ENCODE assay signal across 8 cellular contexts in genomic region chr15:90201150-90201943, GRCh38. TPM values are rescaled to one million over a fixed set of nuclear protein-coding genes. Genes with fewer than 3 reads are reported as not detected.
DNase-seq lines count a peak whose midpoint lies in the region; ATAC-seq and TF ChIP-seq lines count a peak whose summit lies in the region.

A gene with protein sequence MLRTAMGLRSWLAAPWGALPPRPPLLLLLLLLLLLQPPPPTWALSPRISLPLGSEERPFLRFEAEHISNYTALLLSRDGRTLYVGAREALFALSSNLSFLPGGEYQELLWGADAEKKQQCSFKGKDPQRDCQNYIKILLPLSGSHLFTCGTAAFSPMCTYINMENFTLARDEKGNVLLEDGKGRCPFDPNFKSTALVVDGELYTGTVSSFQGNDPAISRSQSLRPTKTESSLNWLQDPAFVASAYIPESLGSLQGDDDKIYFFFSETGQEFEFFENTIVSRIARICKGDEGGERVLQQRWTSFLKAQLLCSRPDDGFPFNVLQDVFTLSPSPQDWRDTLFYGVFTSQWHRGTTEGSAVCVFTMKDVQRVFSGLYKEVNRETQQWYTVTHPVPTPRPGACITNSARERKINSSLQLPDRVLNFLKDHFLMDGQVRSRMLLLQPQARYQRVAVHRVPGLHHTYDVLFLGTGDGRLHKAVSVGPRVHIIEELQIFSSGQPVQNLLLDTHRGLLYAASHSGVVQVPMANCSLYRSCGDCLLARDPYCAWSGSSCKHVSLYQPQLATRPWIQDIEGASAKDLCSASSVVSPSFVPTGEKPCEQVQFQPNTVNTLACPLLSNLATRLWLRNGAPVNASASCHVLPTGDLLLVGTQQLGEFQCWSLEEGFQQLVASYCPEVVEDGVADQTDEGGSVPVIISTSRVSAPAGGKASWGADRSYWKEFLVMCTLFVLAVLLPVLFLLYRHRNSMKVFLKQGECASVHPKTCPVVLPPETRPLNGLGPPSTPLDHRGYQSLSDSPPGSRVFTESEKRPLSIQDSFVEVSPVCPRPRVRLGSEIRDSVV (plus strand): TSS chr15:90201330. CDS start chr15:90201579, 249 bp downstream.

- H3K9me3 ChIP-seq in colonic mucosa (no peaks in the 10 kb centered on the region), left lung (no peaks in the 10 kb centered on the region)

- no peaks in the 10 kb centered on the region for H3K36me3 Mint-ChIP-seq in activated CD4-positive, alpha-beta T cell treated with anti-CD3 and anti-CD28 coated beads for 36 hours (ENCODE audit: low read depth)

- peak; percentile 74 for ATAC-seq in HG02884 (IDR thresholded peaks at IDR 0.05; ENCODE audit: unreplicated experiment)
- ATAC-seq in activated CD4-positive, alpha-beta T cell treated with anti-CD3 and anti-CD28 coated beads for 36 hours: peak; percentile 93
- ATAC-seq in left lung: peak; percentile 93

- peaks cover 16% of the 10 kb centered on the region for H3K4me1 ChIP-seq in colonic mucosa
- H3K4me1 ChIP-seq in left lung: peaks cover 14 to 64% of the 10 kb centered on the region in 2 donors

- no peaks in the 10 kb centered on the region for H3K9me3 Mint-ChIP-seq in activated CD4-positive, alpha-beta T cell treated with anti-CD3 and anti-CD28 coated beads for 36 hours (ENCODE audit: low read depth)

- DNase-seq in SIG-M5 treated with dmso at 0.1 percent for 504 hours (lab: John Stamatoyannopoulos, UW; ENCODE audit: unreplicated experiment) (peak; percentile 61), SIG-M5 (lab: John Stamatoyannopoulos, UW) (no peak), NCI-H2171 (lab: John Stamatoyannopoulos, UW) (peak; percentile 62), colonic mucosa (peak; percentile 83), left lung (peak; percentile 82 to 98)
- peak; percentile 81 for DNase-seq in activated CD4-positive, alpha-beta T cell treated with anti-CD3 and anti-CD28 coated beads for 36 hours
- DNase-seq in stimulated activated CD4-positive, alpha-beta T cell treated with anti-CD3 and anti-CD28 coated beads, Interleukin-2, amount 100 ng/mL, for 4 hours (ENCODE audit: low read depth): peak; percentile 49

- peak within 1 kb of the TSS; percentile 77 for H3K27ac Mint-ChIP-seq in activated CD4-positive, alpha-beta T cell treated with anti-CD3 and anti-CD28 coated beads for 36 hours

- POLR2A ChIA-PET in activated CD4-positive, alpha-beta T cell treated with anti-CD3 and anti-CD28 coated beads for 36 hours (lab: Charles Lee): interaction anchor here (0.6 to 1.7 kb wide), 4 partner anchors 10 to 195 kb away, joined by 4 to 5 read pairs (median 4); partner anchors contain the start of genes CIB1 and GDPGP1

- intact Hi-C loops in activated CD4-positive, alpha-beta T cell treated with anti-CD3 and anti-CD28 coated beads for 36 hours (cut with DNase I, micrococcal nuclease): loop anchor here (1.0 to 2.0 kb wide), 4 partner anchors 16 to 63 kb away; partner anchors contain the start of gene NGRN (in 1 of the 2)
- intact Hi-C loops in colonic mucosa (cut with DNase I) (no loop called here), left lung (cut with DNase I) (no loop called here)

- H3K27ac ChIP-seq in colonic mucosa: peak within 1 kb of the TSS; percentile 81
- peak within 1 kb of the TSS; percentile 74 for H3K27ac ChIP-seq in left lung

- H3K27me3 Mint-ChIP-seq in activated CD4-positive, alpha-beta T cell treated with anti-CD3 and anti-CD28 coated beads for 36 hours: no peaks in the 10 kb centered on the region

- H3K9ac ChIP-seq in colonic mucosa (ENCODE audit: low read depth in 2 of 2, low read length in 2 of 2): peak within 1 kb of the TSS; percentile 89 to 97

- peak within 1 kb of the TSS; percentile 78 for H3K4me3 Mint-ChIP-seq in activated CD4-positive, alpha-beta T cell treated with anti-CD3 and anti-CD28 coated beads for 36 hours

- H3K36me3 ChIP-seq in colonic mucosa (no peaks in the 10 kb centered on the region), left lung (peaks cover 0 to 22% of the 10 kb centered on the region in 2 donors)

- no peak for TF ChIP-seq CTCF in colonic mucosa (IDR thresholded peaks at IDR 0.05)
- no peak for TF ChIP-seq CTCF in left lung (IDR thresholded peaks at IDR 0.05)

- H3K27me3 ChIP-seq in colonic mucosa (no peaks in the 10 kb centered on the region), left lung (no peaks in the 10 kb centered on the region)

- peaks cover 9% of the 10 kb centered on the region for H3K4me1 Mint-ChIP-seq in activated CD4-positive, alpha-beta T cell treated with anti-CD3 and anti-CD28 coated beads for 36 hours

- H3K4me3 ChIP-seq in colonic mucosa: peak within 1 kb of the TSS; percentile 93
- peak within 1 kb of the TSS; percentile 72 to 94 for H3K4me3 ChIP-seq in left lung

- CTCF ChIA-PET in activated CD4-positive, alpha-beta T cell treated with anti-CD3 and anti-CD28 coated beads for 36 hours (lab: Charles Lee): interaction anchor here (0.6 to 1.8 kb wide), 9 partner anchors 15 to 419 kb away, joined by 3 to 9 read pairs (median 3); partner anchors contain the start of genes CIB1, GDPGP1 and TTLL13

RNA-seq across cellular contexts. Expression of the gene that starts here (rescaled TPM):
- total RNA-seq in activated CD4-positive, alpha-beta T cell treated with anti-CD3 and anti-CD28 coated beads for 36 hours: 10 to 100 TPM; 12.5 to 15.8 TPM
- total RNA-seq in colonic mucosa (100 to 1,000 TPM; 102 to 141 TPM), left lung (10 to 100 TPM; 41.3 to 66.7 TPM)

Comparison
In these comparisons a context has a peak if more than half of its experiments do, and no peak if none do; other contexts are left out.
1. intact Hi-C loops: an anchor here in activated CD4-positive, alpha-beta T cell treated with anti-CD3 and anti-CD28 coated beads for 36 hours (1.0 to 2.0 kb wide); none called in colonic mucosa and left lung.